8 cellular contexts compared by ENCODE assay signal in the genomic region with DNA sequence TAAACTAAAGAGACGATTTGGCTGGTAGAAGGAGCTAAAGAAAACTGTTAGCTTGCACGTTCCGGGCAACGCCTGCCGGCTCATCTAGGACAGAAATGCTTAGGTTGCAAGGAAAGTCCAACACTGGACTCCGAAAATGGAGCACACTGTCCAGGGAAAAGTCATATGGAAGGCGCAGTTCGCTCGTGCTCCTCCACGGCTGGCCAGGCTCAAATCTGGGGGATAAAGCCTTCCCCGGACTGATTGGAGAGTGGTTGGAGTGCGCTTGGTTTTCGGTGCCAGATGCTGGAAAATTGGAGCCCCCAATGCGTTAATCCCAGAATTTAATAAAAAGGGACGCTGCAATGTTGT. TPM values are rescaled to one million over a fixed set of nuclear protein-coding genes. Genes with fewer than 3 reads are reported as not detected.
A peak's percentile ranks its signal among the peaks of the same experiment; 100 is the strongest.
DNase-seq lines count a peak whose midpoint lies in the region; ATAC-seq and TF ChIP-seq lines count a peak whose summit lies in the region.

No MANE protein-coding gene starts in this region.

- H3K27ac ChIP-seq in gastroesophageal sphincter, result peak overlapping the region in 2 of 4 donors; percentile 67 to 73

- ATAC-seq in gastroesophageal sphincter (no peak), GM19328 (IDR thresholded peaks at IDR 0.05; ENCODE audit: unreplicated experiment) (no peak), HG02981 (IDR thresholded peaks at IDR 0.05; ENCODE audit: unreplicated experiment) (no peak)

- TF ChIP-seq POLR2A in gastroesophageal sphincter (IDR thresholded peaks at IDR 0.05), result no peak

- H3K36me3 ChIP-seq in gastroesophageal sphincter (no peaks in the 10 kb centered on the region), neuron (ENCODE audit: insufficient read depth, low read length) (no peaks in the 10 kb centered on the region)

- no peak for TF ChIP-seq EP300 in gastroesophageal sphincter (IDR thresholded peaks at IDR 0.05)

- no peak for TF ChIP-seq CTCF in gastroesophageal sphincter (IDR thresholded peaks at IDR 0.05)

- H3K27me3 ChIP-seq in gastroesophageal sphincter, result peaks cover 35% of the 10 kb centered on the region
- peaks cover 8% of the 10 kb centered on the region for H3K27me3 ChIP-seq in neuron (ENCODE audit: insufficient read depth, low read length)

- H3K4me3 ChIP-seq in gastroesophageal sphincter, result peak overlapping the region; percentile 54 to 60
- H3K4me3 ChIP-seq in neuron (ENCODE audit: low read length), result peak overlapping the region; percentile 50

- WGBS in gastroesophageal sphincter (ENCODE audit: low coverage in 1 of 2), 2 donors, result 0 to 7% methylated on average over 8 to 15 of the region's 15 CpGs

- peaks cover 0 to 42% (median 9%) of the 10 kb centered on the region in 3 donors for H3K4me1 ChIP-seq in gastroesophageal sphincter
- peaks cover 26% of the 10 kb centered on the region for H3K4me1 ChIP-seq in neuron (ENCODE audit: insufficient read depth, low read length)

- H2AFZ ChIP-seq in neuron (ENCODE audit: low read depth, low read length), result peak overlapping the region; percentile 87

- DNase-seq in AG08396 (ENCODE audit: low spot score), result peak; percentile 19
- DNase-seq in SHP77 (lab: John Stamatoyannopoulos, UW), result peak; percentile 23 to 26
- no peak for DNase-seq in NCI-H526 (lab: John Stamatoyannopoulos, UW)
- no peak for DNase-seq in pons (ENCODE audit: low spot score)

- no peaks in the 10 kb centered on the region for H3K9me3 ChIP-seq in gastroesophageal sphincter
- H3K9me3 ChIP-seq in neuron (ENCODE audit: low read length), result no peaks in the 10 kb centered on the region

RNA-seq across cellular contexts. Expression of gene CDH6, which starts 0.9 kb away (rescaled TPM):
- 10 to 100 TPM in 1 of 4 donors, 1 to 10 TPM in 3; 5.5 to 10.9 (median 8.4) TPM for total RNA-seq in gastroesophageal sphincter

Comparison
In these comparisons a context has a peak if more than half of its experiments do, and no peak if none do; other contexts are left out.
1. DNase-seq: peak in AG08396 (single experiment) and SHP77 (2 of 2); none in NCI-H526 (0 of 2) and pons (single experiment).